ENCODE assay signal across 18 cellular contexts in genomic region chr4:676871-677235, GRCh38. TPM values are rescaled to one million over a fixed set of nuclear protein-coding genes. Genes with fewer than 3 reads are reported as not detected.
DNase-seq lines count a peak whose midpoint lies in the region; ATAC-seq, FAIRE-seq and TF ChIP-seq lines count a peak whose summit lies in the region.
"Had no signal": no experiment of that assay in that cellular context is flagged by ENCODE, and none has a peak within 500 bp of the region (broad histone marks: within the 10 kb centered on the region; RNA-seq: fewer than 3 reads in every experiment).

No MANE protein-coding gene starts in this region.

- TF ChIP-seq CTCF in HCT116 (IDR thresholded peaks at IDR 0.05 in 2 of 3, conservative IDR thresholded peaks at IDR 0.05 in 1 of 3; ENCODE audit: borderline replicate concordance in 1 of 3, insufficient read depth in 1 of 3, low read depth in 2 of 3, low read length in 2 of 3) (no peak), astrocyte (IDR thresholded peaks at IDR 0.05; ENCODE audit: insufficient read depth, low read depth, low read length) (no peak), nephron (IDR thresholded peaks at IDR 0.05; ENCODE audit: unreplicated experiment in 3 of 3) (no peak)

- intact Hi-C loops in HCT116 (cut with micrococcal nuclease), result loop anchor here (10.0 kb wide), 1 partner anchor 202 kb away; no protein-coding TSS in a partner anchor

- peaks cover 60 to 75% (median 67%) of the 10 kb centered on the region in 10 experiments for H3K4me1 ChIP-seq in BLaER1 treated with 17β-estradiol and CSF1 and Interleukin-3, amounts not matched to agents 10 nM and 100 nM
- peaks cover 24 to 55% of the 10 kb centered on the region in 2 experiments for H3K4me1 ChIP-seq in HCT116 (ENCODE audit: control insufficient read depth in 1 of 2, insufficient read depth in 2 of 2, low read length in 2 of 2)
- H3K4me1 ChIP-seq in astrocyte (ENCODE audit: insufficient read depth, low read length), result peaks cover 20% of the 10 kb centered on the region

- peak overlapping the region; percentile 25 to 98 (median 94); a peak in 16 of 22 replicates for H3K9ac ChIP-seq in BLaER1 treated with 17β-estradiol and CSF1 and Interleukin-3, amounts not matched to agents 10 nM and 100 nM
- H3K9ac ChIP-seq in HCT116 (ENCODE audit: low read length) (no peak overlapping the region), astrocyte (ENCODE audit: low read length) (no peak overlapping the region)

- peaks cover 12 to 15% (median 14%) of the 10 kb centered on the region in 11 experiments for H3K36me3 ChIP-seq in BLaER1 treated with 17β-estradiol and CSF1 and Interleukin-3, amounts not matched to agents 10 nM and 100 nM
- H3K36me3 ChIP-seq in HCT116 (ENCODE audit: control insufficient read depth in 1 of 2, insufficient read depth in 2 of 2, low read length in 2 of 2) (peaks cover 5 to 14% of the 10 kb centered on the region in 2 experiments), astrocyte (ENCODE audit: insufficient read depth, low read length) (peaks cover 5% of the 10 kb centered on the region)

- RAD21 ChIA-PET in HCT116 (lab: Charles Lee; ENCODE audit: low non-redundant PET in 1 of 2, low total read pairs in 2 of 2, uncharacterized antibody in 2 of 2, unreplicated experiment in 2 of 2), result no interaction called here

- no peak for FAIRE-seq in astrocyte (lab: Jason Lieb, UNC)

- H3K9me3 ChIP-seq in BLaER1 treated with 17β-estradiol and CSF1 and Interleukin-3, amounts not matched to agents 10 nM and 100 nM (replicated peaks in 1 of 11), result no peaks in the 10 kb centered on the region
- H3K9me3 ChIP-seq in HCT116 (ENCODE audit: control insufficient read depth in 1 of 2, insufficient read depth in 1 of 2, low read depth in 1 of 2, low read length in 2 of 2), result no peaks in the 10 kb centered on the region
- no peaks in the 10 kb centered on the region for H3K9me3 ChIP-seq in astrocyte (ENCODE audit: insufficient read depth, low read depth, low read length)
- H3K9me3 ChIP-seq: body of pancreas had no signal

- no peak for ATAC-seq in HCT116
- ATAC-seq: body of pancreas had no signal

- peak overlapping the region in 1 of 10 experiments; percentile 95; a peak in 1 of 20 replicates for H3K4me3 ChIP-seq in BLaER1 treated with 17β-estradiol and CSF1 and Interleukin-3, amounts not matched to agents 10 nM and 100 nM
- H3K4me3 ChIP-seq in HCT116 (replicated peaks in 1 of 2; ENCODE audit: low read depth in 1 of 2, low read length in 2 of 2) (no peak overlapping the region), astrocyte (ENCODE audit: insufficient read depth, low read depth, low read length) (no peak overlapping the region)
- H3K4me3 ChIP-seq: body of pancreas, coronary artery had no signal

- H3K27ac ChIP-seq in BLaER1 treated with 17β-estradiol and CSF1 and Interleukin-3, amounts not matched to agents 10 nM and 100 nM, result peak overlapping the region in 6 of 11 experiments; percentile 89 to 98 (median 97); a peak in 8 of 22 replicates
- H3K27ac ChIP-seq in HCT116 (ENCODE audit: low read depth, low read length) (peak overlapping the region; percentile 3; the same call in 1 of the 2 replicates), astrocyte (ENCODE audit: low read depth, low read length) (no peak overlapping the region)
- H3K27ac ChIP-seq: body of pancreas, coronary artery had no signal

- H3K9me3 Mint-ChIP-seq in astrocyte (ENCODE audit: unreplicated experiment) (no peaks in the 10 kb centered on the region), nephron (no peaks in the 10 kb centered on the region)
- no peaks in the 10 kb centered on the region for H3K9me3 Mint-ChIP-seq in activated naive CD8-positive, alpha-beta T cell treated with anti-CD3 and anti-CD28 coated beads for 36 hours
- H3K9me3 Mint-ChIP-seq: activated CD4-positive, alpha-beta memory T cell treated with anti-CD3 and anti-CD28 coated beads for 36 hours had no signal

- no peak for TF ChIP-seq POLR2A in HCT116 (IDR thresholded peaks at IDR 0.05; ENCODE audit: borderline replicate concordance, extremely low read depth, insufficient read depth, insufficient read length)

- BruUV-seq in HCT116 (replicated peaks; lab: Mats Ljungman, UMichigan), result no TSS peak

- H2AFZ ChIP-seq in HCT116 (ENCODE audit: low read depth, low read length, poor library complexity, severe bottlenecking) (no peak overlapping the region), astrocyte (ENCODE audit: low read depth, low read length) (no peak overlapping the region)

- TF ChIP-seq RAD21 in HCT116 (IDR thresholded peaks at IDR 0.05; ENCODE audit: low read depth), result no peak

- peaks cover 26% of the 10 kb centered on the region for H3K79me2 ChIP-seq in HCT116 (ENCODE audit: insufficient read depth, low read length)
- peaks cover 31% of the 10 kb centered on the region for H3K79me2 ChIP-seq in astrocyte (ENCODE audit: insufficient read depth, low read length)

- H3K27ac Mint-ChIP-seq in astrocyte (ENCODE audit: unreplicated experiment) (no peak overlapping the region), nephron (peak overlapping the region; percentile 55 to 70 (median 59))
- H3K27ac Mint-ChIP-seq in activated naive CD8-positive, alpha-beta T cell treated with anti-CD3 and anti-CD28 coated beads for 36 hours, result no peak overlapping the region
- H3K27ac Mint-ChIP-seq: activated CD4-positive, alpha-beta memory T cell treated with anti-CD3 and anti-CD28 coated beads for 36 hours; activated naive CD8-positive, alpha-beta T cell had no signal

- H3K36me3 Mint-ChIP-seq in astrocyte (ENCODE audit: low read depth, unreplicated experiment) (peaks cover 6% of the 10 kb centered on the region), nephron (ENCODE audit: low read depth) (peaks cover 9% of the 10 kb centered on the region)
- H3K36me3 Mint-ChIP-seq in activated naive CD8-positive, alpha-beta T cell treated with anti-CD3 and anti-CD28 coated beads for 36 hours, result peaks cover 17% of the 10 kb centered on the region

- no peaks in the 10 kb centered on the region for H3K27me3 ChIP-seq in BLaER1 treated with 17β-estradiol and CSF1 and Interleukin-3, amounts not matched to agents 10 nM and 100 nM
- H3K27me3 ChIP-seq in HCT116 (ENCODE audit: insufficient read depth, low read length) (no peaks in the 10 kb centered on the region), astrocyte (ENCODE audit: insufficient read depth, low read length) (no peaks in the 10 kb centered on the region)
- H3K27me3 ChIP-seq: body of pancreas had no signal

- peak overlapping the region; percentile 40 for H3K4me3 Mint-ChIP-seq in astrocyte (ENCODE audit: unreplicated experiment)
- H3K4me3 Mint-ChIP-seq in nephron, result peak overlapping the region; percentile 90 to 95 (median 94)
- H3K4me3 Mint-ChIP-seq in activated naive CD8-positive, alpha-beta T cell treated with anti-CD3 and anti-CD28 coated beads for 36 hours, result no peak overlapping the region

- H3K4me2 ChIP-seq in BLaER1 treated with 17β-estradiol and CSF1 and Interleukin-3, amounts not matched to agents 10 nM and 100 nM, result peak overlapping the region; percentile 95 to 100 (median 98)
- no peak overlapping the region for H3K4me2 ChIP-seq in HCT116 (ENCODE audit: low read length)
- no peak overlapping the region for H3K4me2 ChIP-seq in astrocyte (ENCODE audit: low read length)

- POLR2A ChIA-PET in HCT116 (lab: Charles Lee), result no interaction called here

- peaks cover 0 to 19% (median 0%) of the 10 kb centered on the region in 11 experiments; a peak in 4 of 22 replicates for H4K20me1 ChIP-seq in BLaER1 treated with 17β-estradiol and CSF1 and Interleukin-3, amounts not matched to agents 10 nM and 100 nM
- H4K20me1 ChIP-seq in HCT116 (ENCODE audit: insufficient read depth) (no peaks in the 10 kb centered on the region), astrocyte (ENCODE audit: insufficient read depth, low read length) (peaks cover 6% of the 10 kb centered on the region)

- H3K9me2 ChIP-seq in HCT116 (ENCODE audit: insufficient read depth), result no peaks in the 10 kb centered on the region

- no peak for DNase-seq in HCT116 (ENCODE audit: low read depth, low spot score)
- DNase-seq in astrocyte (ENCODE audit: low read depth), result no peak
- no peak for DNase-seq in activated naive CD8-positive, alpha-beta T cell treated with anti-CD3 and anti-CD28 coated beads for 36 hours
- no peak for DNase-seq in HK-2 (ENCODE audit: unreplicated experiment)
- DNase-seq in stimulated activated CD4-positive, alpha-beta T cell treated with anti-CD3 and anti-CD28 coated beads, Interleukin-15, amount 100 ng/mL, for 24 hours, result no peak
- no peak for DNase-seq in UCSD-AML1 (lab: John Stamatoyannopoulos, UW; ENCODE audit: unreplicated experiment)
- DNase-seq: activated CD4-positive, alpha-beta memory T cell treated with anti-CD3 and anti-CD28 coated beads for 36 hours; activated T-cell treated with anti-CD3 and anti-CD28 coated beads, Interleukin-2, amount 50 U/mL, for 1 hour; body of pancreas; NCI-H1694 treated with DMSO at 0.1 percent for 48 hours; NK-92 treated with Interleukin-12 subunit alpha and Interleukin-12 subunit beta, amount 100 ng/mL, for 24 hours; RPMI8226; stimulated activated CD4-positive, alpha-beta T cell treated with anti-CD3 and anti-CD28 coated beads, Interleukin-2, amount 100 ng/mL, for 48 hours had no signal

- CTCF ChIA-PET in HCT116 (lab: Charles Lee), result no interaction called here

- no peaks in the 10 kb centered on the region for H3K27me3 Mint-ChIP-seq in astrocyte (ENCODE audit: low read depth, unreplicated experiment)
- H3K27me3 Mint-ChIP-seq in nephron (ENCODE audit: low read depth), result peaks cover 7% of the 10 kb centered on the region
- no peaks in the 10 kb centered on the region for H3K27me3 Mint-ChIP-seq in activated naive CD8-positive, alpha-beta T cell treated with anti-CD3 and anti-CD28 coated beads for 36 hours
- H3K27me3 Mint-ChIP-seq: activated CD4-positive, alpha-beta memory T cell treated with anti-CD3 and anti-CD28 coated beads for 36 hours; activated naive CD8-positive, alpha-beta T cell had no signal

- peaks cover 12% of the 10 kb centered on the region for H3K4me1 Mint-ChIP-seq in astrocyte (ENCODE audit: low read depth, unreplicated experiment)
- peaks cover 20% of the 10 kb centered on the region for H3K4me1 Mint-ChIP-seq in nephron
- H3K4me1 Mint-ChIP-seq in activated naive CD8-positive, alpha-beta T cell treated with anti-CD3 and anti-CD28 coated beads for 36 hours, result peaks cover 16% of the 10 kb centered on the region

RNA-seq across cellular contexts. Expression of gene MYL5, which starts 2.5 kb away (rescaled TPM):
- total RNA-seq in HCT116 (2021; ENCODE audit: unreplicated experiment) (14.0 TPM), astrocyte (17.5 and 21.9 TPM in 2 replicates)
- 7.7 and 9.8 TPM in 2 replicates for polyA plus RNA-seq in HCT116 (2012)
- 10 to 100 TPM; 22.7 to 22.9 TPM for total RNA-seq in activated naive CD8-positive, alpha-beta T cell treated with anti-CD3 and anti-CD28 coated beads for 36 hours

RNA-seq across cellular contexts. Expression of gene ATP5ME, which starts 2.8 kb away (rescaled TPM):
- total RNA-seq in HCT116 (2021; ENCODE audit: unreplicated experiment) (330 TPM), astrocyte (255 and 263 TPM in 2 replicates)
- polyA plus RNA-seq in HCT116 (2012), result 766 and 980 TPM in 2 replicates
- total RNA-seq in activated naive CD8-positive, alpha-beta T cell treated with anti-CD3 and anti-CD28 coated beads for 36 hours, result 100 to 1,000 TPM; 284 to 287 TPM

RNA-seq across cellular contexts. Expression of gene SLC49A3, which starts 12.1 kb away (rescaled TPM):
- 5.5 TPM for total RNA-seq in HCT116 (2021; ENCODE audit: unreplicated experiment)
- 1.8 and 3.4 TPM in 2 replicates for polyA plus RNA-seq in HCT116 (2012)
- 6.2 and 9.2 TPM in 2 replicates for total RNA-seq in astrocyte
- under 1 TPM; 0.38 to 0.43 TPM for total RNA-seq in activated naive CD8-positive, alpha-beta T cell treated with anti-CD3 and anti-CD28 coated beads for 36 hours

RNA-seq across cellular contexts. Expression of gene PCGF3, which starts 28.8 kb away (rescaled TPM):
- total RNA-seq in HCT116 (2021; ENCODE audit: unreplicated experiment) (66.3 TPM), astrocyte (61.1 and 65.7 TPM in 2 replicates)
- polyA plus RNA-seq in HCT116 (2012), result 53.8 and 62.5 TPM in 2 replicates
- 10 to 100 TPM; 19.7 to 21.2 TPM for total RNA-seq in activated naive CD8-positive, alpha-beta T cell treated with anti-CD3 and anti-CD28 coated beads for 36 hours

RNA-seq across cellular contexts. Expression of gene PDE6B, which starts 51.5 kb away (rescaled TPM):
- total RNA-seq in HCT116 (2021; ENCODE audit: unreplicated experiment) (not detected), astrocyte (2.8 and 3.7 TPM in 2 replicates)
- polyA plus RNA-seq in HCT116 (2012), result 0.02 and 0.03 TPM in 2 replicates
- total RNA-seq in activated naive CD8-positive, alpha-beta T cell treated with anti-CD3 and anti-CD28 coated beads for 36 hours, result 10 to 100 TPM; 12.6 to 13.9 TPM
- total RNA-seq: HT-29 had no signal

Comparison
In these comparisons a context has a peak if more than half of its experiments do, and no peak if none do; other contexts are left out.
1. H3K4me2 ChIP-seq: peak in BLaER1 treated with 17β-estradiol and CSF1 and Interleukin-3, amounts not matched to agents 10 nM and 100 nM (11 of 11); none in HCT116 (single experiment) and astrocyte (single experiment).
2. H3K9ac ChIP-seq: peak in BLaER1 treated with 17β-estradiol and CSF1 and Interleukin-3, amounts not matched to agents 10 nM and 100 nM (11 of 11); none in HCT116 (single experiment) and astrocyte (single experiment).
3. H3K27ac Mint-ChIP-seq: peak in nephron (3 of 3); none in astrocyte (single experiment) and activated naive CD8-positive, alpha-beta T cell treated with anti-CD3 and anti-CD28 coated beads for 36 hours (single experiment).